Comparison of ENCODE assay signal across 8 cellular contexts in genomic region chr1:8170059-8170835, GRCh38.
DNase-seq lines count a peak whose midpoint lies in the region; ATAC-seq and TF ChIP-seq lines count a peak whose summit lies in the region.

No MANE protein-coding gene starts in this region.

- intact Hi-C loops in OCI-LY7 (cut with micrococcal nuclease; ENCODE audit: unreplicated experiment): no loop called here

- H3K27ac ChIP-seq in HUES48 (ENCODE audit: low read depth, low read length) (peak overlapping the region; percentile 31), coronary artery (peak overlapping the region; percentile 32 to 45), OCI-LY7 (ENCODE audit: low read depth, low read length, poor library complexity, severe bottlenecking) (no peak overlapping the region)

- H3K9me3 ChIP-seq in HUES48 (ENCODE audit: control insufficient read depth, insufficient read depth, low read length) (no peaks in the 10 kb centered on the region), OCI-LY7 (ENCODE audit: low read length) (no peaks in the 10 kb centered on the region)

- no peaks in the 10 kb centered on the region for H3K36me3 Mint-ChIP-seq in osteocyte (ENCODE audit: unreplicated experiment)

- no peaks in the 10 kb centered on the region for H4K20me1 ChIP-seq in OCI-LY7 (ENCODE audit: insufficient read depth, low read length)

- CTCF ChIA-PET in OCI-LY7 (lab: Charles Lee; ENCODE audit: unreplicated experiment): no interaction called here

- no peak overlapping the region for H3K4me3 Mint-ChIP-seq in osteocyte (ENCODE audit: unreplicated experiment)

- H3K4me2 ChIP-seq in OCI-LY7 (ENCODE audit: low read length): no peak overlapping the region

- H3K9ac ChIP-seq in HUES48 (ENCODE audit: low read depth, low read length): no peak overlapping the region

- H3K27me3 Mint-ChIP-seq in osteocyte (ENCODE audit: unreplicated experiment): no peaks in the 10 kb centered on the region

- DNase-seq in DMS53 treated with DMSO at 0.1 percent for 48 hours (lab: John Stamatoyannopoulos, UW; ENCODE audit: unreplicated experiment) (peak; percentile 85), coronary artery (ENCODE audit: low spot score) (no peak), osteocyte (ENCODE audit: extremely low spot score, unreplicated experiment) (no peak), NCI-H524 treated with DMSO at 0.1 percent for 48 hours (lab: John Stamatoyannopoulos, UW) (no peak), GM19240 (ENCODE audit: insufficient read length, low spot score) (no peak), OCI-LY7 (ENCODE audit: low spot score) (no peak)

- H3K36me3 ChIP-seq in HUES48 (ENCODE audit: control insufficient read depth, insufficient read depth, low read length) (no peaks in the 10 kb centered on the region), OCI-LY7 (ENCODE audit: insufficient read depth, low read length) (no peaks in the 10 kb centered on the region)

- BruUV-seq in OCI-LY7 (replicated peaks; lab: Mats Ljungman, UMichigan): no TSS peak

- H3K27me3 ChIP-seq in HUES48 (ENCODE audit: control insufficient read depth, insufficient read depth, low read length): no peaks in the 10 kb centered on the region

- no peaks in the 10 kb centered on the region for H3K9me3 Mint-ChIP-seq in osteocyte (ENCODE audit: unreplicated experiment)

- peak overlapping the region; percentile 93 for H3K27ac Mint-ChIP-seq in osteocyte (ENCODE audit: unreplicated experiment)

- H3K4me1 ChIP-seq in HUES48 (ENCODE audit: control insufficient read depth, insufficient read depth, low read length): peaks cover 30% of the 10 kb centered on the region
- no peaks in the 10 kb centered on the region for H3K4me1 ChIP-seq in OCI-LY7 (ENCODE audit: insufficient read depth, low read length, poor library complexity, severe bottlenecking)

- ATAC-seq in HG02678 (IDR thresholded peaks at IDR 0.05; ENCODE audit: unreplicated experiment): no peak

- H3K79me2 ChIP-seq in OCI-LY7 (ENCODE audit: insufficient read depth, low read depth, low read length): no peaks in the 10 kb centered on the region

- H3K4me3 ChIP-seq in HUES48 (ENCODE audit: low read depth, low read length) (no peak overlapping the region), coronary artery (no peak overlapping the region), OCI-LY7 (ENCODE audit: low read depth, low read length, poor library complexity, severe bottlenecking) (no peak overlapping the region)

- H2AFZ ChIP-seq in OCI-LY7 (ENCODE audit: low read length): no peak overlapping the region

- POLR2A ChIA-PET in OCI-LY7 (lab: Charles Lee): no interaction called here

- TF ChIP-seq CTCF in coronary artery (IDR thresholded peaks at IDR 0.05) (no peak), osteocyte (IDR thresholded peaks at IDR 0.05) (no peak), OCI-LY7 (conservative IDR thresholded peaks at IDR 0.05; ENCODE audit: low read length) (no peak)

- H3K4me1 Mint-ChIP-seq in osteocyte (ENCODE audit: unreplicated experiment): peaks cover 17% of the 10 kb centered on the region

- no peaks in the 10 kb centered on the region for H3K9me2 ChIP-seq in OCI-LY7 (ENCODE audit: insufficient read depth, low read length)
